Comparison of ENCODE assay signal across 8 cellular contexts in the genomic region with DNA sequence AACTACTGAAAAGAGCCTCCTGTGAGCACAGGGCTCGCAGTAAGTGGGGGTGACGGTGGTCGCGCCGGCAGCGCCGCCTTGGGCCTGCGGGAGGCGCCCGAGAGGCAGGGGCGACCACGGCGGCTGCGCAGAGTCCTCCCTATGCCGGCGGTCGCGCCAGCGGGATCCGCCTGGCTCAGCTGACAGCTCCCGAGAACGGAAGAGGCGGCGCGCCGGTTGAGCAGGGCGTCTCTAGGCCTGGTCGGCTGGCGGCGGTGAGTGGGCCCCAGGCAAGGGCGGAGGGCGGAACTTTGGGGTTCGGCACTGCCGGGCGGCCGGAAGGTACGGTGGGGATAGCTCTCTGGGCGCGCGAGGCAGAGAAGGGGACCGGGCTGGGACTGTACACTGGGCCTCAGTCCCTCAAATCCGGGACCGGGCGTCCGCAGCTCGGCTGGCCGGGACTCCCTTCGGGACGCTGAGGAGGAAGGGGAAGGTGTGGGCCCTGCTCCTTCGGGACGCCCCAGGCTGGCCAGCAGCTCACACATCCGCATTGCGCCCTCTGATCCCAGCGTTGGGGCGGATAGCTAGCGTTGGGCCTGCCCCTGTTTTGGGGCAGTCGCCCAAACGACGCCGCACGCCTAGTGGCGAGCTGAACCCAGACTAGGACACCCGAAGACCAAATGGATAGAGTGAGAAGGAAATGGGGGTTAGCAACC. TPM values are rescaled to one million over a fixed set of nuclear protein-coding genes. Genes with fewer than 3 reads are reported as not detected.
DNase-seq lines count a peak whose midpoint lies in the region; ATAC-seq and TF ChIP-seq lines count a peak whose summit lies in the region.

A gene with protein sequence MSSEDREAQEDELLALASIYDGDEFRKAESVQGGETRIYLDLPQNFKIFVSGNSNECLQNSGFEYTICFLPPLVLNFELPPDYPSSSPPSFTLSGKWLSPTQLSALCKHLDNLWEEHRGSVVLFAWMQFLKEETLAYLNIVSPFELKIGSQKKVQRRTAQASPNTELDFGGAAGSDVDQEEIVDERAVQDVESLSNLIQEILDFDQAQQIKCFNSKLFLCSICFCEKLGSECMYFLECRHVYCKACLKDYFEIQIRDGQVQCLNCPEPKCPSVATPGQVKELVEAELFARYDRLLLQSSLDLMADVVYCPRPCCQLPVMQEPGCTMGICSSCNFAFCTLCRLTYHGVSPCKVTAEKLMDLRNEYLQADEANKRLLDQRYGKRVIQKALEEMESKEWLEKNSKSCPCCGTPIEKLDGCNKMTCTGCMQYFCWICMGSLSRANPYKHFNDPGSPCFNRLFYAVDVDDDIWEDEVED (plus strand): TSS at position 192 of the 695 bp plus-strand sequence. CDS start 4,484 bp downstream, outside the sequence.

- DNase-seq in CD4-positive, alpha-beta T cell, result peak; percentile 86 to 92 (median 90)
- DNase-seq in NCI-H748 treated with DMSO at 0.1 percent for 48 hours (lab: John Stamatoyannopoulos, UW) (peak; percentile 68), lung (ENCODE audit: low spot score) (peak; percentile 93)
- peak; percentile 97 for DNase-seq in activated CD4-positive, alpha-beta memory T cell treated with anti-CD3 and anti-CD28 coated beads for 36 hours
- DNase-seq in stimulated activated CD4-positive, alpha-beta T cell treated with anti-CD3 and anti-CD28 coated beads, TNF-alpha, amount 100 ng/mL, for 4 hours (ENCODE audit: low read depth in 3 of 3), result peak; percentile 79 to 89 (median 83)

- CTCF ChIA-PET in CD4-positive, alpha-beta T cell (lab: Charles Lee), result interaction anchor here (0.6 to 4.7 kb wide), 32 partner anchors 9 to 744 kb away, joined by 3 to 69 read pairs (median 4); a partner anchor contains a TSS
- CTCF ChIA-PET in activated CD4-positive, alpha-beta memory T cell treated with anti-CD3 and anti-CD28 coated beads for 36 hours (lab: Charles Lee), result interaction anchor here (0.7 to 5.5 kb wide), 30 partner anchors 8 to 349 kb away, joined by 3 to 113 read pairs (median 5); a partner anchor contains a TSS

- peak within 1 kb of the TSS; percentile 94 to 99 for H3K9ac ChIP-seq in duodenal mucosa (ENCODE audit: low read depth in 1 of 2, low read length in 2 of 2)

- 0 to 1% methylated on average over 62 to 63 of the region's 63 CpGs for WGBS in lung, 2 donors

- H3K4me3 ChIP-seq in duodenal mucosa (ENCODE audit: low read depth in 1 of 2, low read length in 2 of 2), result peak within 1 kb of the TSS; percentile 87 to 96
- peak within 1 kb of the TSS; percentile 83 for H3K4me3 ChIP-seq in lung

- H3K4me1 ChIP-seq in duodenal mucosa (ENCODE audit: control insufficient read depth in 1 of 2, insufficient read depth in 2 of 2, low read length in 2 of 2) (peaks cover 16 to 22% of the 10 kb centered on the region in 2 donors), lung (ENCODE audit: control insufficient read depth in 2 of 2, insufficient read depth in 2 of 2, low read length in 2 of 2) (peaks cover 0 to 8% of the 10 kb centered on the region in 2 donors)

- H3K27ac Mint-ChIP-seq in CD4-positive, alpha-beta T cell, result peak within 1 kb of the TSS; percentile 99
- H3K27ac Mint-ChIP-seq in activated CD4-positive, alpha-beta memory T cell treated with anti-CD3 and anti-CD28 coated beads for 36 hours, result peak within 1 kb of the TSS; percentile 96

- POLR2A ChIA-PET in CD4-positive, alpha-beta T cell (lab: Charles Lee), result interaction anchor here (0.7 to 4.6 kb wide), 39 partner anchors 8 to 801 kb away, joined by 3 to 78 read pairs (median 6); a partner anchor contains a TSS
- POLR2A ChIA-PET in activated CD4-positive, alpha-beta memory T cell treated with anti-CD3 and anti-CD28 coated beads for 36 hours (lab: Charles Lee), result interaction anchor here (0.8 to 2.7 kb wide), 19 partner anchors 9 to 332 kb away, joined by 3 to 36 read pairs (median 4); a partner anchor contains a TSS

- H3K4me1 Mint-ChIP-seq in CD4-positive, alpha-beta T cell (ENCODE audit: low read depth), result peaks cover 41% of the 10 kb centered on the region
- peaks cover 28% of the 10 kb centered on the region for H3K4me1 Mint-ChIP-seq in activated CD4-positive, alpha-beta memory T cell treated with anti-CD3 and anti-CD28 coated beads for 36 hours (ENCODE audit: low read depth)

- H3K27me3 Mint-ChIP-seq in CD4-positive, alpha-beta T cell, result no peaks in the 10 kb centered on the region
- H3K27me3 Mint-ChIP-seq in activated CD4-positive, alpha-beta memory T cell treated with anti-CD3 and anti-CD28 coated beads for 36 hours, result no peaks in the 10 kb centered on the region

- H3K36me3 ChIP-seq in duodenal mucosa (ENCODE audit: control insufficient read depth in 1 of 2, insufficient read depth in 2 of 2, low read length in 2 of 2), result peaks cover 8 to 14% of the 10 kb centered on the region in 2 donors
- H3K36me3 ChIP-seq in lung (ENCODE audit: control insufficient read depth in 2 of 2, insufficient read depth in 2 of 2, low read length in 2 of 2), result peaks cover 3 to 5% of the 10 kb centered on the region in 2 donors

- H3K9me3 Mint-ChIP-seq in CD4-positive, alpha-beta T cell, result no peaks in the 10 kb centered on the region
- no peaks in the 10 kb centered on the region for H3K9me3 Mint-ChIP-seq in activated CD4-positive, alpha-beta memory T cell treated with anti-CD3 and anti-CD28 coated beads for 36 hours

- intact Hi-C loops in CD4-positive, alpha-beta T cell (cut with DNase I, micrococcal nuclease), result loop anchor here in 1 of 2 experiments (2.0 kb wide), 1 partner anchor 44 kb away; no protein-coding TSS in a partner anchor
- intact Hi-C loops in activated CD4-positive, alpha-beta memory T cell treated with anti-CD3 and anti-CD28 coated beads for 36 hours (cut with micrococcal nuclease), result loop anchor here (1.0 to 10.0 kb wide), 5 partner anchors 46 to 644 kb away; a partner anchor contains a TSS

- ATAC-seq in CD4-positive, alpha-beta T cell (ENCODE audit: poor library complexity), result peak; percentile 95
- ATAC-seq in GM19351 (IDR thresholded peaks at IDR 0.05; ENCODE audit: unreplicated experiment), result peak; percentile 89
- peak; percentile 92 for ATAC-seq in HG03521 (IDR thresholded peaks at IDR 0.05; ENCODE audit: unreplicated experiment)
- peak; percentile 96 for ATAC-seq in lung (ENCODE audit: insufficient read depth, low FRiP score)

- H3K36me3 Mint-ChIP-seq in CD4-positive, alpha-beta T cell (ENCODE audit: low read depth), result peaks cover 27% of the 10 kb centered on the region
- H3K36me3 Mint-ChIP-seq in activated CD4-positive, alpha-beta memory T cell treated with anti-CD3 and anti-CD28 coated beads for 36 hours, result peaks cover 17% of the 10 kb centered on the region

- no peaks in the 10 kb centered on the region for H3K27me3 ChIP-seq in CD4-positive, alpha-beta T cell (ENCODE audit: control insufficient read depth, insufficient read depth, low read length)
- H3K27me3 ChIP-seq in duodenal mucosa (ENCODE audit: control insufficient read depth in 1 of 2, insufficient read depth in 2 of 2, low read length in 2 of 2) (no peaks in the 10 kb centered on the region), lung (ENCODE audit: control insufficient read depth, insufficient read depth) (no peaks in the 10 kb centered on the region)

- peak within 1 kb of the TSS; percentile 90 for H3K27ac ChIP-seq in CD4-positive, alpha-beta T cell (ENCODE audit: low read depth, low read length)
- H3K27ac ChIP-seq in duodenal mucosa (ENCODE audit: low read depth, low read length), result peak within 1 kb of the TSS; percentile 98
- peak within 1 kb of the TSS; percentile 96 to 100 for H3K27ac ChIP-seq in lung (ENCODE audit: low read depth in 1 of 2, low read length in 1 of 2)

- peak; percentile 97 for TF ChIP-seq CTCF in CD4-positive, alpha-beta T cell (IDR thresholded peaks at IDR 0.05)
- peak; percentile 78 for TF ChIP-seq CTCF in lung (IDR thresholded peaks at IDR 0.05; ENCODE audit: control extremely low read depth, extremely low read depth)

- H3K4me3 Mint-ChIP-seq in CD4-positive, alpha-beta T cell, result peak within 1 kb of the TSS; percentile 98
- peak within 1 kb of the TSS; percentile 97 for H3K4me3 Mint-ChIP-seq in activated CD4-positive, alpha-beta memory T cell treated with anti-CD3 and anti-CD28 coated beads for 36 hours

- no peaks in the 10 kb centered on the region for H3K9me3 ChIP-seq in CD4-positive, alpha-beta T cell (ENCODE audit: control insufficient read depth, low read length)
- no peaks in the 10 kb centered on the region for H3K9me3 ChIP-seq in duodenal mucosa (ENCODE audit: control insufficient read depth in 1 of 2, low read length in 2 of 2)
- no peaks in the 10 kb centered on the region for H3K9me3 ChIP-seq in lung (ENCODE audit: control insufficient read depth in 2 of 2, insufficient read depth in 1 of 2, low read length in 1 of 2)

RNA-seq across cellular contexts. Expression of the gene that starts here (rescaled TPM):
- 10 to 100 TPM in 1 of 2 experiments, 1 to 10 TPM in 1; 8.9 to 10.7 TPM for total RNA-seq in CD4-positive, alpha-beta T cell
- total RNA-seq in activated CD4-positive, alpha-beta memory T cell treated with anti-CD3 and anti-CD28 coated beads for 36 hours, result 10 to 100 TPM; 34.6 to 39.5 TPM
- 10 to 100 TPM; 53.3 to 66.0 TPM for total RNA-seq in lung
- polyA plus RNA-seq in lung, result 10 to 100 TPM; 16.8 to 36.9 TPM

Comparison
In these comparisons a context has a peak if more than half of its experiments do, and no peak if none do; other contexts are left out.
1. Peak in every context shown above with its lines: DNase-seq, ATAC-seq, H3K4me3 ChIP-seq and H3K27ac ChIP-seq.